Comparison of ENCODE assay signal across 22 cellular contexts in the genomic region with DNA sequence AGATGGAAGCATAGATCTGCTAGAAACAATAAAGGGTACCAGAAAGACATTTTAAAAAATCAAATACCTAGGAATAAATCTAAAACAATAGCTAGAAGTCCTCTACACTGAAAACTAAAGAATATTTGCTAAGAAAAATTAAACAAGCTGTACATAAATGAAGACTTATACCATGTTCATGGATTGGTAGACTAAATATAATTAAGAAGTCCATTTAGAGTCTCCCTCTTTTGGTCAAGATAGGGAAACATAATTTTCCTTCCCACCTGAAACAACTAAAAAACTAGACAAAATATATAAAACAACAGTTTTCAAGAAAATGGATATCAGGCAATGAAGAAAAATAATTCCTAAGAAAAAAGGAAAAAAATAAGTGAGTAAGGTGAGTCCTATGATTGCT.
DNase-seq lines count a peak whose midpoint lies in the region; ATAC-seq and TF ChIP-seq lines count a peak whose summit lies in the region.
"Had no signal": no experiment of that assay in that cellular context is flagged by ENCODE, and none has a peak within 500 bp of the region (broad histone marks: within the 10 kb centered on the region; RNA-seq: fewer than 3 reads in every experiment).

No MANE protein-coding gene starts in this region.

- H3F3A ChIP-seq in smooth muscle cell (ENCODE audit: low read depth), result no peaks in the 10 kb centered on the region

- POLR2A ChIA-PET in HEK293 (lab: Yijun Ruan, JAX) (no interaction called here), OCI-LY7 (lab: Charles Lee) (interaction anchor here (1.8 kb wide), 1 partner anchor 13 kb away, joined by 4 read pairs; no protein-coding TSS in a partner anchor)

- ATAC-seq in esophagus mucosa, result no peak
- ATAC-seq: CD8-positive, alpha-beta T cell; GM12878 had no signal

- no peak overlapping the region for H3K9ac ChIP-seq in endodermal cell (ENCODE audit: extremely low read depth, low read length, poor library complexity, severe bottlenecking)
- no peak overlapping the region for H3K9ac ChIP-seq in smooth muscle cell (ENCODE audit: low read depth)
- H3K9ac ChIP-seq: BLaER1, GM23248 had no signal

- no peaks in the 10 kb centered on the region for H3K36me3 ChIP-seq in HEK293 (ENCODE audit: control insufficient read depth in 2 of 2, insufficient read depth in 1 of 2, low read length in 2 of 2)
- H3K36me3 ChIP-seq in OCI-LY7 (ENCODE audit: insufficient read depth, low read length), result no peaks in the 10 kb centered on the region
- H3K36me3 ChIP-seq in endodermal cell (ENCODE audit: control insufficient read depth, insufficient read depth, low read length), result no peaks in the 10 kb centered on the region
- H3K36me3 ChIP-seq in smooth muscle cell (ENCODE audit: low read depth), result no peaks in the 10 kb centered on the region
- H3K36me3 ChIP-seq: BLaER1 had no signal

- CTCF ChIA-PET in HEK293 (lab: Yijun Ruan, JAX), result interaction anchor here (1.0 to 3.3 kb wide), 3 partner anchors 34 to 235 kb away, joined by 3 to 13 read pairs (median 4); no protein-coding TSS in a partner anchor
- CTCF ChIA-PET in OCI-LY7 (lab: Charles Lee; ENCODE audit: unreplicated experiment), result no interaction called here

- peaks cover 11% of the 10 kb centered on the region for H3K9me3 Mint-ChIP-seq in endodermal cell

- H3K9me2 ChIP-seq in OCI-LY7 (ENCODE audit: insufficient read depth, low read length), result no peaks in the 10 kb centered on the region

- H3K27me3 Mint-ChIP-seq in endodermal cell (ENCODE audit: insufficient read depth), result no peaks in the 10 kb centered on the region
- H3K27me3 Mint-ChIP-seq: B cell; CD4-positive, CD25-positive, alpha-beta regulatory T cell had no signal

- H3K4me1 ChIP-seq in HEK293 (ENCODE audit: control insufficient read depth, insufficient read depth, low read length), result no peaks in the 10 kb centered on the region
- H3K4me1 ChIP-seq in OCI-LY7 (ENCODE audit: insufficient read depth, low read length, poor library complexity, severe bottlenecking), result no peaks in the 10 kb centered on the region
- H3K4me1 ChIP-seq in endodermal cell (ENCODE audit: control insufficient read depth, insufficient read depth, low read length), result peaks cover 3% of the 10 kb centered on the region
- H3K4me1 ChIP-seq in smooth muscle cell (ENCODE audit: low read depth), result peaks cover 7% of the 10 kb centered on the region
- H3K4me1 ChIP-seq: Caco-2 had no signal

- H3K27me3 ChIP-seq in endodermal cell (ENCODE audit: control insufficient read depth, insufficient read depth, low read length, poor library complexity, severe bottlenecking) (no peaks in the 10 kb centered on the region), smooth muscle cell (ENCODE audit: low read depth) (no peaks in the 10 kb centered on the region)
- H3K27me3 ChIP-seq: BLaER1 had no signal

- H3K27ac ChIP-seq in HEK293 (ENCODE audit: extremely low read depth, low read depth, low read length) (no peak overlapping the region), OCI-LY7 (ENCODE audit: low read depth, low read length, poor library complexity, severe bottlenecking) (no peak overlapping the region), endodermal cell (ENCODE audit: low read depth, low read length) (no peak overlapping the region), smooth muscle cell (ENCODE audit: low read depth) (no peak overlapping the region), caudate nucleus (ENCODE audit: low read depth, low read length) (no peak overlapping the region)
- H3K27ac ChIP-seq: BLaER1, C4-2B, GM23248 had no signal

- no peak overlapping the region for H3K27ac Mint-ChIP-seq in endodermal cell
- H3K27ac Mint-ChIP-seq: B cell; CD8-positive, alpha-beta T cell had no signal

- H4K20me1 ChIP-seq in OCI-LY7 (ENCODE audit: insufficient read depth, low read length) (no peaks in the 10 kb centered on the region), smooth muscle cell (ENCODE audit: low read depth) (no peaks in the 10 kb centered on the region)
- H4K20me1 ChIP-seq: BLaER1 had no signal

- DNase-seq in OCI-LY7 (ENCODE audit: low spot score) (no peak), endodermal cell (no peak), smooth muscle cell (lab: John Stamatoyannopoulos, UW; ENCODE audit: unreplicated experiment) (no peak), caudate nucleus (lab: John Stamatoyannopoulos, UW) (no peak), cardiac septum (ENCODE audit: low spot score) (no peak)
- no peak for DNase-seq in stimulated activated naive CD4-positive, alpha-beta T cell (lab: John Stamatoyannopoulos, UW)
- DNase-seq: Caco-2; CD4-positive, CD25-positive, alpha-beta regulatory T cell; CD8-positive, alpha-beta T cell; DMS153; DMS79; EL; GDM1; GM23248; H7; HCEC 1CT had no signal

- no peaks in the 10 kb centered on the region for H3K36me3 Mint-ChIP-seq in endodermal cell (ENCODE audit: low read depth)
- H3K36me3 Mint-ChIP-seq: CD4-positive, CD25-positive, alpha-beta regulatory T cell had no signal

- H3K79me2 ChIP-seq in OCI-LY7 (ENCODE audit: insufficient read depth, low read depth, low read length) (no peaks in the 10 kb centered on the region), smooth muscle cell (ENCODE audit: low read depth) (no peaks in the 10 kb centered on the region)

- H3K4me3 Mint-ChIP-seq in endodermal cell, result no peak overlapping the region
- H3K4me3 Mint-ChIP-seq: B cell; CD4-positive, CD25-positive, alpha-beta regulatory T cell; CD8-positive, alpha-beta T cell had no signal

- H3K4me2 ChIP-seq in OCI-LY7 (ENCODE audit: low read length), result no peak overlapping the region
- H3K4me2 ChIP-seq in smooth muscle cell, result no peak overlapping the region
- H3K4me2 ChIP-seq: BLaER1 had no signal

- TF ChIP-seq CTCF in HEK293 (tag by site-specific recombination; IDR thresholded peaks at IDR 0.05), result no peak
- peak; percentile 34; the same call in 1 of the 2 replicates for TF ChIP-seq CTCF in OCI-LY7 (conservative IDR thresholded peaks at IDR 0.05; ENCODE audit: low read length)
- TF ChIP-seq CTCF in endodermal cell (conservative IDR thresholded peaks at IDR 0.05), result peak; percentile 26
- peak; percentile 4 for TF ChIP-seq CTCF in smooth muscle cell (IDR thresholded peaks at IDR 0.05; ENCODE audit: borderline replicate concordance, insufficient read depth, poor library complexity, severe bottlenecking)

- H2AFZ ChIP-seq in OCI-LY7 (ENCODE audit: low read length) (no peak overlapping the region), smooth muscle cell (ENCODE audit: low read depth) (no peak overlapping the region)
- H2AFZ ChIP-seq: GM23248 had no signal

- no peaks in the 10 kb centered on the region for H3K9me3 ChIP-seq in HEK293 (ENCODE audit: control insufficient read depth, insufficient read depth, low read depth, low read length)
- peaks cover 7% of the 10 kb centered on the region for H3K9me3 ChIP-seq in OCI-LY7 (ENCODE audit: low read length)
- H3K9me3 ChIP-seq in endodermal cell (ENCODE audit: control insufficient read depth, low read length), result peaks cover 15% of the 10 kb centered on the region
- no peaks in the 10 kb centered on the region for H3K9me3 ChIP-seq in smooth muscle cell (replicated peaks; ENCODE audit: low read depth)
- H3K9me3 ChIP-seq: Caco-2 had no signal

- intact Hi-C loops in OCI-LY7 (cut with micrococcal nuclease; ENCODE audit: unreplicated experiment), result no loop called here
- intact Hi-C loops in cardiac septum (cut with DNase I), result no loop called here

- no TSS peak for BruUV-seq in OCI-LY7 (replicated peaks; lab: Mats Ljungman, UMichigan)

- H3K4me1 Mint-ChIP-seq in endodermal cell, result peaks cover 12% of the 10 kb centered on the region

- H3K4me3 ChIP-seq in HEK293 (ENCODE audit: low read depth, low read length) (no peak overlapping the region), OCI-LY7 (ENCODE audit: low read depth, low read length, poor library complexity, severe bottlenecking) (no peak overlapping the region), endodermal cell (ENCODE audit: low read length) (no peak overlapping the region), smooth muscle cell (no peak overlapping the region)
- H3K4me3 ChIP-seq: BLaER1, GM12878, GM23248 had no signal

TF ChIP-seq in HEK293, 187 proteins besides CTCF, POLR2A, EP300 and RAD21:
- TF ChIP-seq, protein P1, sequence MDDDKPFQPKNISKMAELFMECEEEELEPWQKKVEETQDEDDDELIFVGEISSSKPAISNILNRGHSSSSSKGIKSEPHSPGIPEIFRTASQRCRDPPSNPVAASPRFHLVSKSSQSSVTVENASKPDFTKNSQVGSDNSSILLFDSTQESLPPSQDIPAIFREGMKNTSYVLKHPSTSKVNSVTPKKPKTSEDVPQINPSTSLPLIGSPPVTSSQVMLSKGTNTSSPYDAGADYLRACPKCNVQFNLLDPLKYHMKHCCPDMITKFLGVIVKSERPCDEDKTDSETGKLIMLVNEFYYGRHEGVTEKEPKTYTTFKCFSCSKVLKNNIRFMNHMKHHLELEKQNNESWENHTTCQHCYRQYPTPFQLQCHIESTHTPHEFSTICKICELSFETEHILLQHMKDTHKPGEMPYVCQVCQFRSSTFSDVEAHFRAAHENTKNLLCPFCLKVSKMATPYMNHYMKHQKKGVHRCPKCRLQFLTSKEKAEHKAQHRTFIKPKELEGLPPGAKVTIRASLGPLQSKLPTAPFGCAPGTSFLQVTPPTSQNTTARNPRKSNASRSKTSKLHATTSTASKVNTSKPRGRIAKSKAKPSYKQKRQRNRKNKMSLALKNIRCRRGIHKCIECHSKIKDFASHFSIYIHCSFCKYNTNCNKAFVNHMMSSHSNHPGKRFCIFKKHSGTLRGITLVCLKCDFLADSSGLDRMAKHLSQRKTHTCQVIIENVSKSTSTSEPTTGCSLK (tag by site-specific recombination; IDR thresholded peaks at IDR 0.05), result no peak
- TF ChIP-seq ZNF776 (tag by site-specific recombination; IDR thresholded peaks at IDR 0.05; ENCODE audit: borderline replicate concordance) (no peak), ZNF843 (tag by site-specific recombination; IDR thresholded peaks at IDR 0.05) (no peak), ZNF248 (tag by site-specific recombination; IDR thresholded peaks at IDR 0.05) (peak; percentile 97), SETDB1 (IDR thresholded peaks at IDR 0.05; ENCODE audit: insufficient read length, low read length) (no peak), ZFP37 (tag by site-specific recombination; IDR thresholded peaks at IDR 0.05) (no peak), ZNF138 (tag by site-specific recombination; IDR thresholded peaks at IDR 0.05; ENCODE audit: borderline replicate concordance) (no peak)
- TF ChIP-seq, protein P2, sequence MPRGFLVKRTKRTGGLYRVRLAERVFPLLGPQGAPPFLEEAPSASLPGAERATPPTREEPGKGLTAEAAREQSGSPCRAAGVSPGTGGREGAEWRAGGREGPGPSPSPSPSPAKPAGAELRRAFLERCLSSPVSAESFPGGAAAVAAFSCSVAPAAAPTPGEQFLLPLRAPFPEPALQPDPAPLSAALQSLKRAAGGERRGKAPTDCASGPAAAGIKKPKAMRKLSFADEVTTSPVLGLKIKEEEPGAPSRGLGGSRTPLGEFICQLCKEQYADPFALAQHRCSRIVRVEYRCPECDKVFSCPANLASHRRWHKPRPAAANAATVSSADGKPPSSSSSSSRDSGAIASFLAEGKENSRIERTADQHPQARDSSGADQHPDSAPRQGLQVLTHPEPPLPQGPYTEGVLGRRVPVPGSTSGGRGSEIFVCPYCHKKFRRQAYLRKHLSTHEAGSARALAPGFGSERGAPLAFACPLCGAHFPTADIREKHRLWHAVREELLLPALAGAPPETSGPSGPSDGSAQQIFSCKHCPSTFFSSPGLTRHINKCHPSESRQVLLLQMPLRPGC (tag by site-specific recombination; IDR thresholded peaks at IDR 0.05), result no peak
